10 cellular contexts compared by ENCODE assay signal in the genomic region with DNA sequence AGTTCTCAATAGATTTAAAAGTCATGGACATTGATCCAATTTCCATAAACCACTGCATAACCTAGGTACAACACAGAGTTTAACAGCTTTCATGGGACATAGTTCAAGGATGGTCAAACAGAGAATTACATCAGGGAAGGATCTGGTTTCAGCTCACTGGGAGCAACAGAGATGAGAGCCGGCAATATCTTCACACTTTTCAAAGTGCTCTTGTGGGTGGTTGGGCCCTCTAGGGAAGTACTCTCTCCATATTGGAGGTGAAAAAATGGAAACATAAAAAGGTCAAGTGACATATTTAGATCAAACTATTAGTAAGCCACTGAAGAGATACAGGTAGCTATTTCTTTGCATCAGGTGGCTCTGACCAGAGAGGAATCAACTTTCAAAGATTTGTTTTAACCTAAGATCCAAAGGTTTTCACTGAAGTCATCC.
A peak's percentile ranks its signal among the peaks of the same experiment; 100 is the strongest.
DNase-seq lines count a peak whose midpoint lies in the region; ATAC-seq, FAIRE-seq and TF ChIP-seq lines count a peak whose summit lies in the region.
"Had no signal": no experiment of that assay in that cellular context is flagged by ENCODE, and none has a peak within 500 bp of the region (broad histone marks: within the 10 kb centered on the region; RNA-seq: fewer than 3 reads in every experiment).

No MANE protein-coding gene starts in this region.

- H3K79me2 ChIP-seq in KMS-11 (ENCODE audit: insufficient read depth, low read depth) (no peaks in the 10 kb centered on the region), astrocyte (ENCODE audit: insufficient read depth, low read length) (no peaks in the 10 kb centered on the region)

- DNase-seq in DMS53 (lab: John Stamatoyannopoulos, UW) (peak; percentile 89), astrocyte (ENCODE audit: low read depth) (no peak), left cardiac atrium (no peak), erythroblast (lab: John Stamatoyannopoulos, UW) (no peak)
- DNase-seq: esophagus squamous epithelium had no signal

- TF ChIP-seq POLR2A in erythroblast (IDR thresholded peaks at IDR 0.05; ENCODE audit: low read length), result no peak

- H3K4me3 Mint-ChIP-seq in astrocyte (ENCODE audit: unreplicated experiment), result no peak overlapping the region

- H3K4me1 ChIP-seq in KMS-11 (ENCODE audit: low read depth, poor library complexity, severe bottlenecking) (peaks cover 65% of the 10 kb centered on the region), astrocyte (ENCODE audit: insufficient read depth, low read length) (peaks cover 6% of the 10 kb centered on the region)

- H3K27ac ChIP-seq in KMS-11 (peak overlapping the region; percentile 24), astrocyte (ENCODE audit: low read depth, low read length) (no peak overlapping the region)
- H3K27ac ChIP-seq: esophagus squamous epithelium had no signal

- H3K9me3 Mint-ChIP-seq in astrocyte (ENCODE audit: unreplicated experiment), result no peaks in the 10 kb centered on the region

- no peak overlapping the region for H3K4me3 ChIP-seq in KMS-11 (IDR thresholded peaks at IDR 0.05; ENCODE audit: insufficient read depth, low read depth, low read length)
- H3K4me3 ChIP-seq in astrocyte (ENCODE audit: insufficient read depth, low read depth, low read length), result no peak overlapping the region
- H3K4me3 ChIP-seq: esophagus squamous epithelium had no signal

- H2AFZ ChIP-seq in KMS-11 (ENCODE audit: low read depth), result no peak overlapping the region
- no peak overlapping the region for H2AFZ ChIP-seq in astrocyte (ENCODE audit: low read depth, low read length)

- intact Hi-C loops in left cardiac atrium (cut with DNase I), result no loop called here

- TF ChIP-seq CTCF in KMS-11 (conservative IDR thresholded peaks at IDR 0.05; ENCODE audit: low read depth, low read length) (no peak), astrocyte (IDR thresholded peaks at IDR 0.05; ENCODE audit: insufficient read depth, low read depth, low read length) (no peak)

- peak; percentile 14 for ATAC-seq in GM19351 (IDR thresholded peaks at IDR 0.05; ENCODE audit: unreplicated experiment)
- ATAC-seq in GM19452 (IDR thresholded peaks at IDR 0.05; ENCODE audit: unreplicated experiment), result no peak
- ATAC-seq in HG03342 (IDR thresholded peaks at IDR 0.05; ENCODE audit: unreplicated experiment), result no peak
- ATAC-seq in left cardiac atrium, result no peak
- ATAC-seq: HCT116 had no signal

- H3K9ac ChIP-seq in KMS-11, result no peak overlapping the region
- H3K9ac ChIP-seq in astrocyte (ENCODE audit: low read length), result no peak overlapping the region

- H3K9me3 ChIP-seq in astrocyte (ENCODE audit: insufficient read depth, low read depth, low read length), result no peaks in the 10 kb centered on the region
- H3K9me3 ChIP-seq: esophagus squamous epithelium had no signal

- H3K4me2 ChIP-seq in KMS-11, result peak overlapping the region; percentile 43
- H3K4me2 ChIP-seq in astrocyte (ENCODE audit: low read length), result peak overlapping the region; percentile 44

- H3K36me3 ChIP-seq in KMS-11 (ENCODE audit: insufficient read depth) (no peaks in the 10 kb centered on the region), astrocyte (ENCODE audit: insufficient read depth, low read length) (no peaks in the 10 kb centered on the region)
- H3K36me3 ChIP-seq: esophagus squamous epithelium had no signal

- H3K4me1 Mint-ChIP-seq in astrocyte (ENCODE audit: low read depth, unreplicated experiment), result peaks cover 14% of the 10 kb centered on the region

- H3K36me3 Mint-ChIP-seq in astrocyte (ENCODE audit: low read depth, unreplicated experiment), result no peaks in the 10 kb centered on the region

- H3K27me3 ChIP-seq in KMS-11 (ENCODE audit: insufficient read depth, low read depth) (no peaks in the 10 kb centered on the region), astrocyte (ENCODE audit: insufficient read depth, low read length) (no peaks in the 10 kb centered on the region)
- H3K27me3 ChIP-seq: esophagus squamous epithelium had no signal

- no peak overlapping the region for H3K27ac Mint-ChIP-seq in astrocyte (ENCODE audit: unreplicated experiment)

- FAIRE-seq in astrocyte (lab: Jason Lieb, UNC), result no peak

- H4K20me1 ChIP-seq in KMS-11 (ENCODE audit: insufficient read depth), result no peaks in the 10 kb centered on the region
- H4K20me1 ChIP-seq in astrocyte (ENCODE audit: insufficient read depth, low read length), result no peaks in the 10 kb centered on the region

- no peaks in the 10 kb centered on the region for H3K27me3 Mint-ChIP-seq in astrocyte (ENCODE audit: low read depth, unreplicated experiment)
